3 cellular contexts compared by ENCODE assay signal in genomic region chr9:6619909-6620308, GRCh38.
TF ChIP-seq lines count a peak whose summit lies in the region.

No MANE protein-coding gene starts in this region.

TF ChIP-seq in GM12878, 131 proteins besides CTCF, POLR2A, EP300 and RAD21 (continued from another document and continues in another):
- TF ChIP-seq USF1 (IDR thresholded peaks at IDR 0.05; ENCODE audit: borderline replicate concordance, extremely low read length, insufficient read depth, low read depth, low read length) (no peak), ZNF217 (IDR thresholded peaks at IDR 0.05) (no peak), BCLAF1 (IDR thresholded peaks at IDR 0.05) (no peak), FOXK2 (IDR thresholded peaks at IDR 0.05) (no peak), PRDM15 (CRISPR knock-in tag; IDR thresholded peaks at IDR 0.05) (no peak)

TF ChIP-seq in neural cell, 6 proteins besides CTCF, POLR2A, EP300 and RAD21 (continued from another document):
- no peak for TF ChIP-seq REST (IDR thresholded peaks at IDR 0.05; ENCODE audit: borderline replicate concordance)
- no peak for TF ChIP-seq POLR2AphosphoS5 (IDR thresholded peaks at IDR 0.05)
- TF ChIP-seq SMC3 (conservative IDR thresholded peaks at IDR 0.05; ENCODE audit: poor library complexity), result no peak
- no peak for TF ChIP-seq EZH2 (IDR thresholded peaks at IDR 0.05; ENCODE audit: borderline replicate concordance, insufficient read depth, low read length, poor library complexity, severe bottlenecking)

TF ChIP-seq in SK-N-SH treated with all-trans-retinoic acid at 6 μM for 48 hours, 23 proteins besides CTCF, POLR2A, EP300 and RAD21 (continued from another document):
- no peak for TF ChIP-seq ARNTL (CRISPR knock-in tag; IDR thresholded peaks at IDR 0.05; ENCODE audit: borderline replicate concordance, low read depth)
- TF ChIP-seq CSRNP3 (CRISPR knock-in tag; IDR thresholded peaks at IDR 0.05), result no peak
- no peak for TF ChIP-seq OSR1 (CRISPR knock-in tag; IDR thresholded peaks at IDR 0.05)
- no peak for TF ChIP-seq SNAI2 (CRISPR knock-in tag; IDR thresholded peaks at IDR 0.05)
- TF ChIP-seq ZC3H10 (CRISPR knock-in tag; IDR thresholded peaks at IDR 0.05), result no peak
- no peak for TF ChIP-seq ZNF565 (CRISPR knock-in tag; conservative IDR thresholded peaks at IDR 0.05; ENCODE audit: low read depth)
- TF ChIP-seq ZFP30 (CRISPR knock-in tag; IDR thresholded peaks at IDR 0.05), result no peak
- no peak for TF ChIP-seq BACH2 (CRISPR knock-in tag; IDR thresholded peaks at IDR 0.05; ENCODE audit: borderline replicate concordance)
- no peak for TF ChIP-seq TOX (CRISPR knock-in tag; IDR thresholded peaks at IDR 0.05; ENCODE audit: borderline replicate concordance)
- no peak for TF ChIP-seq PPARA (CRISPR knock-in tag; IDR thresholded peaks at IDR 0.05; ENCODE audit: borderline replicate concordance)
- TF ChIP-seq ESRRG (CRISPR knock-in tag; IDR thresholded peaks at IDR 0.05), result no peak
